ENCODE assay signal across 7 cellular contexts in the genomic region with DNA sequence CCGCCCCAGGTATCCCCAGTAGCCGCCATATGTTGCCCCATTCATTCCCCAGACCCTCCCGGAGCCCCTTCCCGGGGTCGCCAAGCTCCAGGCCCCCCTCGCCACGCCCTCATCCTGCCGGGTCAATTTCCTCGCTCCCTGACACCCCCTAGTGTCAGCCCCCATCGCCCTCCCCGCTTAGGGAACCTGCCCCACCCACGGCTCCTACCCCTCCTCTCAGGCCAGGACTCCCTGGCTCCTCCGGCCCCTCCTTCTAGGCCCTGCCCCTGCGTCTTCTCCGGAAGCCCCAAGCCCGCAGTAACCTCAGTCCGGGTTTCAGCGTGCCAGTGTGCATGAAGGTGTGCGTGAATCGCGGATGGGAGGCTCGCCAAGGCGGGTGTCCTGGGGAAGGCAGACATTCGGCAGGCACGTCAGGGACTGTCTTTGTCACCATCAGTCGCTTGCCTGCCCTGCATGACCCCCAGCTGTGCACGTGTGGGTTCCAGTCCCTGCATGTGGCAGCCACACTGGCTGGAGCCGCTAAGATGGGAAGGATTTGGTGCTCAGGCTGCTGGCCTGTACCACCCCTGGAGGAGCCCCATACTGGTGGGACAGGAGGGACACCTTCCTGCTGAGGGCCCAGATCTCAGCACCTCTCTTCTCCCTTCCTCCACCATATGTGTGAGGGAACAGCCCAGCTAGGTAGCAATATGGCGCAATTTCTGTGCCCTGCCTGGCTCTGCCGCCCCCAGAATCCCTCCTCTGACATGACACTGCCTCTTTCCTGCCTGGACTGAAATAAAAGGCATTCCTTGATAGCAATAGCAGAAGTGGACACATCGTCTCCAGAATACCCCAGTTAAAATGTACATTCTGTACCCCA. TPM values are rescaled to one million over a fixed set of nuclear protein-coding genes. Genes with fewer than 3 reads are reported as not detected.
DNase-seq lines count a peak whose midpoint lies in the region; ATAC-seq, FAIRE-seq and TF ChIP-seq lines count a peak whose summit lies in the region.
"Had no signal": no experiment of that assay in that cellular context is flagged by ENCODE, and none has a peak within 500 bp of the region (broad histone marks: within the 10 kb centered on the region; RNA-seq: fewer than 3 reads in every experiment).

No MANE protein-coding gene starts in this region.

- H3F3A ChIP-seq in Loucy (ENCODE audit: low read depth): no peaks in the 10 kb centered on the region

- no peak for FAIRE-seq in pancreas (lab: Jason Lieb, UNC)

- peaks cover 23% of the 10 kb centered on the region for H3K4me1 ChIP-seq in Loucy (ENCODE audit: insufficient read depth, low read length, poor library complexity, severe bottlenecking)
- H3K4me1 ChIP-seq in pancreas: peaks cover 0 to 3% (median 0%) of the 10 kb centered on the region in 3 donors

- peak; percentile 7 for ATAC-seq in GM19025 (IDR thresholded peaks at IDR 0.05; ENCODE audit: low read depth, unreplicated experiment)
- ATAC-seq in central memory CD8-positive, alpha-beta T cell (replicated peaks; ENCODE audit: extremely low read depth, poor library complexity, severe bottlenecking): peak; percentile 11
- ATAC-seq in pancreas: peak; percentile 11 to 42 (median 24)

- no peaks in the 10 kb centered on the region for H3K79me2 ChIP-seq in Loucy (ENCODE audit: insufficient read depth, low read length)

- no peak for DNase-seq in central memory CD8-positive, alpha-beta T cell (ENCODE audit: low spot score in 2 of 2)
- DNase-seq in pancreas (peak in 1 of 6 donors; percentile 85), AG08396 (ENCODE audit: low spot score) (no peak), GM20000 (ENCODE audit: low spot score) (no peak)

- intact Hi-C loops in pancreas (cut with DNase I): no loop called here

- peak overlapping the region; percentile 76 for H3K4me3 ChIP-seq in Loucy (ENCODE audit: low read length, poor library complexity, severe bottlenecking)
- peak overlapping the region; percentile 34 to 61 (median 39) for H3K4me3 ChIP-seq in pancreas

- 15 to 21% methylated on average over 23 to 31 of the region's 31 CpGs for WGBS in pancreas, 2 donors

- peaks cover 5% of the 10 kb centered on the region for H3K36me3 Mint-ChIP-seq in central memory CD8-positive, alpha-beta T cell (ENCODE audit: insufficient read depth)

- H3K9me2 ChIP-seq in Loucy (replicated peaks; ENCODE audit: low read depth, low read length): no peaks in the 10 kb centered on the region

- no peak overlapping the region for H3K9ac ChIP-seq in Loucy (ENCODE audit: low read depth, low read length, poor library complexity, severe bottlenecking)

- H3K9me3 ChIP-seq in Loucy (ENCODE audit: insufficient read depth, low read depth, low read length) (no peaks in the 10 kb centered on the region), pancreas (no peaks in the 10 kb centered on the region)

- no peaks in the 10 kb centered on the region for H4K20me1 ChIP-seq in Loucy (ENCODE audit: insufficient read depth, low read length, poor library complexity, severe bottlenecking)

- H2AFZ ChIP-seq in Loucy (ENCODE audit: low read length): peak overlapping the region; percentile 77; the same call in 1 of the 2 replicates

- H3K36me3 ChIP-seq in Loucy (ENCODE audit: insufficient read depth, low read length) (no peaks in the 10 kb centered on the region), pancreas (no peaks in the 10 kb centered on the region)

- H3K27ac ChIP-seq in pancreas: no peak overlapping the region
- H3K27ac ChIP-seq: epithelial cell of prostate had no signal

- H3K27me3 Mint-ChIP-seq in central memory CD8-positive, alpha-beta T cell: no peaks in the 10 kb centered on the region

- H3K27me3 ChIP-seq in Loucy (ENCODE audit: insufficient read depth, low read length, poor library complexity, severe bottlenecking) (no peaks in the 10 kb centered on the region), pancreas (no peaks in the 10 kb centered on the region)

- H3K4me2 ChIP-seq in Loucy (ENCODE audit: low read depth, low read length, poor library complexity, severe bottlenecking): peak overlapping the region; percentile 85

- H3K4me3 Mint-ChIP-seq in central memory CD8-positive, alpha-beta T cell: peak overlapping the region; percentile 81

- peaks cover 23% of the 10 kb centered on the region for H3K4me1 Mint-ChIP-seq in central memory CD8-positive, alpha-beta T cell

- peak overlapping the region; percentile 55 for H3K27ac Mint-ChIP-seq in central memory CD8-positive, alpha-beta T cell (ENCODE audit: low read depth)

- peak; percentile 22; the same call in 1 of the 2 replicates for TF ChIP-seq CTCF in Loucy (conservative IDR thresholded peaks at IDR 0.05; ENCODE audit: low read length)
- no peak for TF ChIP-seq CTCF in pancreas (IDR thresholded peaks at IDR 0.05)
- no peak for TF ChIP-seq CTCF in GM20000 (IDR thresholded peaks at IDR 0.05; ENCODE audit: extremely low read depth, missing control alignments)

- no peaks in the 10 kb centered on the region for H3K9me3 Mint-ChIP-seq in central memory CD8-positive, alpha-beta T cell

RNA-seq across cellular contexts. Expression of a gene that starts 0.7 kb away (rescaled TPM):
- total RNA-seq in pancreas: 1 to 10 TPM in 2 of 6 donors, under 1 TPM in 4; 0.14 to 2.0 (median 0.70) TPM
- 1 to 10 TPM; 4.1 TPM for polyA plus RNA-seq in pancreas

RNA-seq across cellular contexts. Expression of a gene that starts 7.9 kb away (rescaled TPM):
- total RNA-seq in pancreas: 1 to 10 TPM in 1 of 6 donors, under 1 TPM in 2, not detected in 3; 0.56 to 1.8 (median 0.78) TPM
- polyA plus RNA-seq in pancreas: 10 to 100 TPM; 12.4 to 41.5 TPM

RNA-seq across cellular contexts. Expression of a gene that starts 18.0 kb away (rescaled TPM):
- total RNA-seq in pancreas: 10 to 100 TPM; 18.3 to 63.6 (median 29.9) TPM
- 10 to 100 TPM; 32.0 to 72.3 TPM for polyA plus RNA-seq in pancreas

RNA-seq across cellular contexts. Expression of a gene that starts 23.8 kb away (rescaled TPM):
- total RNA-seq in pancreas: 1 to 10 TPM; 2.2 to 8.4 (median 3.3) TPM
- 1 to 10 TPM; 3.1 to 5.3 TPM for polyA plus RNA-seq in pancreas

RNA-seq across cellular contexts. Expression of a gene that starts 35.2 kb away (rescaled TPM):
- total RNA-seq in pancreas: 10 to 100 TPM in 5 of 6 donors, 1 to 10 TPM in 1; 8.1 to 16.4 (median 11.3) TPM
- 10 to 100 TPM in 1 of 2 donors, 1 to 10 TPM in 1; 6.5 to 11.7 TPM for polyA plus RNA-seq in pancreas
